Comparison of ENCODE assay signal across 23 cellular contexts in genomic region chr12:5562581-5562980, GRCh38.
"Had no signal": no experiment of that assay in that cellular context is flagged by ENCODE, and none has a peak within 500 bp of the region (broad histone marks: within the 10 kb centered on the region; RNA-seq: fewer than 3 reads in every experiment).

No MANE protein-coding gene starts in this region.

- H3K27ac ChIP-seq: colonic mucosa, esophagus muscularis mucosa, gastrocnemius medialis, heart right ventricle, left lung, lower lobe of right lung had no signal

- H3K4me1 ChIP-seq: colonic mucosa, gastrocnemius medialis, left lung had no signal

- H3K36me3 Mint-ChIP-seq: immature natural killer cell, mesothelial cell of epicardium, naive B cell had no signal

- H3K27ac Mint-ChIP-seq: dendritic cell treated with granulocyte-macrophage colony-stimulating factor and Interleukin-4, amounts not matched to agents 40 ng/mL and 50 ng/mL, for 4 days; effector memory CD8-positive, alpha-beta T cell; immature natural killer cell; mesothelial cell of epicardium; naive B cell had no signal

- H3K36me3 ChIP-seq: colonic mucosa, gastrocnemius medialis, left lung, lower lobe of right lung had no signal

- H3K4me1 Mint-ChIP-seq: immature natural killer cell, naive B cell had no signal

- FAIRE-seq: endothelial cell of umbilical vein, keratinocyte had no signal

- H3K9me3 Mint-ChIP-seq: dendritic cell treated with granulocyte-macrophage colony-stimulating factor and Interleukin-4, amounts not matched to agents 40 ng/mL and 50 ng/mL, for 4 days; effector memory CD8-positive, alpha-beta T cell; mesothelial cell of epicardium had no signal

- H3K9me3 ChIP-seq: colonic mucosa, esophagus muscularis mucosa, gastrocnemius medialis, heart right ventricle, left lung, lower lobe of right lung, mucosa of descending colon had no signal

- DNase-seq: colonic mucosa; cortex of kidney; effector CD8-positive, alpha-beta T cell; effector memory CD8-positive, alpha-beta T cell; foreskin melanocyte; gastrocnemius medialis; glutamatergic neuron; head of caudate nucleus; heart right ventricle; hypothalamus; immature natural killer cell; left cardiac atrium; left lung; left ventricle myocardium superior; lower lobe of right lung; mesenchymal stem cell; mucosa of descending colon; naive B cell had no signal

- H3K27me3 ChIP-seq: colonic mucosa, left lung had no signal

- ATAC-seq: effector memory CD8-positive, alpha-beta T cell; gastrocnemius medialis; heart right ventricle; left cardiac atrium; left lung; left ventricle myocardium superior; lower lobe of right lung; mucosa of descending colon had no signal

- H3K4me3 ChIP-seq: colonic mucosa, esophagus muscularis mucosa, gastrocnemius medialis, heart right ventricle, left lung, lower lobe of right lung, mucosa of descending colon had no signal

- H3K4me3 Mint-ChIP-seq: dendritic cell treated with granulocyte-macrophage colony-stimulating factor and Interleukin-4, amounts not matched to agents 40 ng/mL and 50 ng/mL, for 4 days; effector memory CD8-positive, alpha-beta T cell; immature natural killer cell; mesothelial cell of epicardium; naive B cell had no signal
